Comparison of ENCODE assay signal across 10 cellular contexts in the genomic region with DNA sequence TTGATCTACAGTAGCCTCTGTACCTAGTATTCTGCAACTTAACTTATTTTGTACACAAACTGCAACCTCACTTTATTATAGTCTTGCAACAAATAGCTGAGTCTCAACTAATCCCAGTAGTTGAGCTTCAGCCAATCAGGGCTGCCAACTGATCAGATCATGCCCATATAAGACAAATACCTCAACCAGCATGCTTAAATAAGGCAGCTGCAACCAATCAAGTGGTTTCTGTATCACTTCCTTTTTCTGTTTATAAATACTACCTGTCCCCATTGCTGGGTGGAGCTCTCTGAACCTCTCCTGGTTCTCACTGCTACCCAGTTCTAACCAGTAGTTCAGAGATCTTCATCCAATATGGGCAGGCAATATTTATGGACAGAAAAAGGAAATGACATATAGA.
DNase-seq lines count a peak whose midpoint lies in the region; ATAC-seq lines count a peak whose summit lies in the region.
"Had no signal": no experiment of that assay in that cellular context is flagged by ENCODE, and none has a peak within 500 bp of the region (broad histone marks: within the 10 kb centered on the region; RNA-seq: fewer than 3 reads in every experiment).

No MANE protein-coding gene starts in this region.

- no peak for DNase-seq in AG08395 (ENCODE audit: low spot score)
- DNase-seq in AML-193 (lab: John Stamatoyannopoulos, UW): no peak
- no peak for DNase-seq in hippocampal formation (lab: John Stamatoyannopoulos, UW)
- DNase-seq in islet precursor cell: no peak
- DNase-seq: SHP77, transverse colon had no signal

- ATAC-seq in GM18858 (IDR thresholded peaks at IDR 0.05; ENCODE audit: unreplicated experiment): peak; percentile 88
- ATAC-seq in GM21381 (IDR thresholded peaks at IDR 0.05; ENCODE audit: unreplicated experiment): peak; percentile 80
- ATAC-seq in HG02973 (IDR thresholded peaks at IDR 0.05; ENCODE audit: unreplicated experiment): peak; percentile 85
- peak; percentile 90 for ATAC-seq in HG03575 (IDR thresholded peaks at IDR 0.05; ENCODE audit: extremely low read depth, insufficient number of reproducible peaks, low FRiP score, unreplicated experiment)
